Comparison of ENCODE assay signal across 1 cellular context in the genomic region with DNA sequence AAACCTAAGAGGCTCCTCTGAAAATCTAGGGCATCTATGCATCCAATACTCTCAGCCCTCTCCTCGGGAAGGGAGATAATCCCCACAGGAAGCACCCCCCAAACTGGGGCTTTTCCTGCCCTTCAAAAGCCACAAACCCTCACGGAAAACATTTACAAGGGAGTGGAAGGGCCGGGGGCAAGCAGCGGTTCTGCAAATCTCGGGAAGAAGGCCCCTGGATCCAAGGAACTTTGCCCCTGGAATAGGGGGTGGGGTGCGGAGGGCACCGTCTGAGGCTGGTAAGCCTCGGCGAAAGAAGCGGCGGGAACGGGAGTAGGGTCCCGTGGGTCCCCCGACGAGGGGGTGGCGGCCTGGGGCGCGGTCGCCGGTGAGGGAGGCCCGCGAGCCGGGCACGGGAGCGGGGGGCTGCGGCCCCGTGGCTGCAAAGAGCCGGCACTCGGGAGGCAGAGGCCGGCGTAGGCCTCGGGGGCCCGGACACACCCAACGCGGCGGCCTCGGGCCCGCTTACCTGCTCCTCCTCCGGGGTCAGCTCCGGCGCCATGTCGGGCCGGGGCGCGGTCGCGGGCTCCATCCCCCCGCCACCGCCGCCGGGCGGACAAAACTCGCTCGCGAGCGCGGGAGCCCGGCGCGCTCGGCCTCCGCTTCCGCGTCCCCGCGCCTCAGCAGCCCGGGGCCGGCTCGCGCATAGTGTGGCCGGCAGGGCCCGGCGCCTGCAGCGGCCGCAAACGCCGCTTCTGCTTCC.
TF ChIP-seq lines count a peak whose summit lies in the region.

No MANE protein-coding gene starts in this region.

TF ChIP-seq in WTC11, 78 proteins besides CTCF, POLR2A, EP300 and RAD21 (continued from another document and continues in another):
- TF ChIP-seq, protein P1, sequence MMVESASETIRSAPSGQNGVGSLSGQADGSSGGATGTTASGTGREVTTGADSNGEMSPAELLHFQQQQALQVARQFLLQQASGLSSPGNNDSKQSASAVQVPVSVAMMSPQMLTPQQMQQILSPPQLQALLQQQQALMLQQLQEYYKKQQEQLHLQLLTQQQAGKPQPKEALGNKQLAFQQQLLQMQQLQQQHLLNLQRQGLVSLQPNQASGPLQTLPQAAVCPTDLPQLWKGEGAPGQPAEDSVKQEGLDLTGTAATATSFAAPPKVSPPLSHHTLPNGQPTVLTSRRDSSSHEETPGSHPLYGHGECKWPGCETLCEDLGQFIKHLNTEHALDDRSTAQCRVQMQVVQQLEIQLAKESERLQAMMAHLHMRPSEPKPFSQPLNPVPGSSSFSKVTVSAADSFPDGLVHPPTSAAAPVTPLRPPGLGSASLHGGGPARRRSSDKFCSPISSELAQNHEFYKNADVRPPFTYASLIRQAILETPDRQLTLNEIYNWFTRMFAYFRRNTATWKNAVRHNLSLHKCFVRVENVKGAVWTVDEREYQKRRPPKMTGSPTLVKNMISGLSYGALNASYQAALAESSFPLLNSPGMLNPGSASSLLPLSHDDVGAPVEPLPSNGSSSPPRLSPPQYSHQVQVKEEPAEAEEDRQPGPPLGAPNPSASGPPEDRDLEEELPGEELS (CRISPR knock-in tag; IDR thresholded peaks at IDR 0.05): peak; percentile 61; the same call in 1 of the 2 replicates
- no peak for TF ChIP-seq NR3C1 (CRISPR knock-in tag; conservative IDR thresholded peaks at IDR 0.05; ENCODE audit: low read depth)
- TF ChIP-seq, protein P2, sequence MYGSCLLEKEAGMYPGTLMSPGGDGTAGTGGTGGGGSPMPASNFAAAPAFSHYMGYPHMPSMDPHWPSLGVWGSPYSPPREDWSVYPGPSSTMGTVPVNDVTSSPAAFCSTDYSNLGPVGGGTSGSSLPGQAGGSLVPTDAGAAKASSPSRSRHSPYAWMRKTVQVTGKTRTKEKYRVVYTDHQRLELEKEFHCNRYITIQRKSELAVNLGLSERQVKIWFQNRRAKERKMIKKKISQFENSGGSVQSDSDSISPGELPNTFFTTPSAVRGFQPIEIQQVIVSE (CRISPR knock-in tag; IDR thresholded peaks at IDR 0.05; ENCODE audit: borderline replicate concordance): no peak
- no peak for TF ChIP-seq IRF2 (CRISPR knock-in tag; IDR thresholded peaks at IDR 0.05; ENCODE audit: borderline replicate concordance, low read depth)
- TF ChIP-seq CREB1 (CRISPR knock-in tag; IDR thresholded peaks at IDR 0.05): no peak
- no peak for TF ChIP-seq RELA (CRISPR knock-in tag; IDR thresholded peaks at IDR 0.05; ENCODE audit: borderline replicate concordance)
- no peak for TF ChIP-seq CBFB (CRISPR knock-in tag; IDR thresholded peaks at IDR 0.05; ENCODE audit: low read depth)
- TF ChIP-seq ELF4 (CRISPR knock-in tag; IDR thresholded peaks at IDR 0.05; ENCODE audit: low read depth): no peak
- TF ChIP-seq GABPB1 (CRISPR knock-in tag; IDR thresholded peaks at IDR 0.05): no peak
- TF ChIP-seq, protein P3, sequence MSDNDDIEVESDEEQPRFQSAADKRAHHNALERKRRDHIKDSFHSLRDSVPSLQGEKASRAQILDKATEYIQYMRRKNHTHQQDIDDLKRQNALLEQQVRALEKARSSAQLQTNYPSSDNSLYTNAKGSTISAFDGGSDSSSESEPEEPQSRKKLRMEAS (CRISPR knock-in tag; IDR thresholded peaks at IDR 0.05): no peak
- no peak for TF ChIP-seq HMGA2 (CRISPR knock-in tag; IDR thresholded peaks at IDR 0.05)
- TF ChIP-seq FOXK1 (CRISPR knock-in tag; IDR thresholded peaks at IDR 0.05): 0 out of 2 replicates have a peak, but pooled peaks have one; percentile 18
- no peak for TF ChIP-seq ZBTB21 (CRISPR knock-in tag; IDR thresholded peaks at IDR 0.05; ENCODE audit: borderline replicate concordance)
- TF ChIP-seq, protein P4, sequence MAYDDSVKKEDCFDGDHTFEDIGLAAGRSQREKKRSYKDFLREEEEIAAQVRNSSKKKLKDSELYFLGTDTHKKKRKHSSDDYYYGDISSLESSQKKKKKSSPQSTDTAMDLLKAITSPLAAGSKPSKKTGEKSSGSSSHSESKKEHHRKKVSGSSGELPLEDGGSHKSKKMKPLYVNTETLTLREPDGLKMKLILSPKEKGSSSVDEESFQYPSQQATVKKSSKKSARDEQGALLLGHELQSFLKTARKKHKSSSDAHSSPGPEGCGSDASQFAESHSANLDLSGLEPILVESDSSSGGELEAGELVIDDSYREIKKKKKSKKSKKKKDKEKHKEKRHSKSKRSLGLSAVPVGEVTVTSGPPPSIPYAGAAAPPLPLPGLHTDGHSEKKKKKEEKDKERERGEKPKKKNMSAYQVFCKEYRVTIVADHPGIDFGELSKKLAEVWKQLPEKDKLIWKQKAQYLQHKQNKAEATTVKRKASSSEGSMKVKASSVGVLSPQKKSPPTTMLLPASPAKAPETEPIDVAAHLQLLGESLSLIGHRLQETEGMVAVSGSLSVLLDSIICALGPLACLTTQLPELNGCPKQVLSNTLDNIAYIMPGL (CRISPR knock-in tag; IDR thresholded peaks at IDR 0.05): peak; percentile 13
- TF ChIP-seq, protein P5, sequence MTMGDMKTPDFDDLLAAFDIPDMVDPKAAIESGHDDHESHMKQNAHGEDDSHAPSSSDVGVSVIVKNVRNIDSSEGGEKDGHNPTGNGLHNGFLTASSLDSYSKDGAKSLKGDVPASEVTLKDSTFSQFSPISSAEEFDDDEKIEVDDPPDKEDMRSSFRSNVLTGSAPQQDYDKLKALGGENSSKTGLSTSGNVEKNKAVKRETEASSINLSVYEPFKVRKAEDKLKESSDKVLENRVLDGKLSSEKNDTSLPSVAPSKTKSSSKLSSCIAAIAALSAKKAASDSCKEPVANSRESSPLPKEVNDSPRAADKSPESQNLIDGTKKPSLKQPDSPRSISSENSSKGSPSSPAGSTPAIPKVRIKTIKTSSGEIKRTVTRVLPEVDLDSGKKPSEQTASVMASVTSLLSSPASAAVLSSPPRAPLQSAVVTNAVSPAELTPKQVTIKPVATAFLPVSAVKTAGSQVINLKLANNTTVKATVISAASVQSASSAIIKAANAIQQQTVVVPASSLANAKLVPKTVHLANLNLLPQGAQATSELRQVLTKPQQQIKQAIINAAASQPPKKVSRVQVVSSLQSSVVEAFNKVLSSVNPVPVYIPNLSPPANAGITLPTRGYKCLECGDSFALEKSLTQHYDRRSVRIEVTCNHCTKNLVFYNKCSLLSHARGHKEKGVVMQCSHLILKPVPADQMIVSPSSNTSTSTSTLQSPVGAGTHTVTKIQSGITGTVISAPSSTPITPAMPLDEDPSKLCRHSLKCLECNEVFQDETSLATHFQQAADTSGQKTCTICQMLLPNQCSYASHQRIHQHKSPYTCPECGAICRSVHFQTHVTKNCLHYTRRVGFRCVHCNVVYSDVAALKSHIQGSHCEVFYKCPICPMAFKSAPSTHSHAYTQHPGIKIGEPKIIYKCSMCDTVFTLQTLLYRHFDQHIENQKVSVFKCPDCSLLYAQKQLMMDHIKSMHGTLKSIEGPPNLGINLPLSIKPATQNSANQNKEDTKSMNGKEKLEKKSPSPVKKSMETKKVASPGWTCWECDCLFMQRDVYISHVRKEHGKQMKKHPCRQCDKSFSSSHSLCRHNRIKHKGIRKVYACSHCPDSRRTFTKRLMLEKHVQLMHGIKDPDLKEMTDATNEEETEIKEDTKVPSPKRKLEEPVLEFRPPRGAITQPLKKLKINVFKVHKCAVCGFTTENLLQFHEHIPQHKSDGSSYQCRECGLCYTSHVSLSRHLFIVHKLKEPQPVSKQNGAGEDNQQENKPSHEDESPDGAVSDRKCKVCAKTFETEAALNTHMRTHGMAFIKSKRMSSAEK (CRISPR knock-in tag; IDR thresholded peaks at IDR 0.05; ENCODE audit: borderline replicate concordance): no peak
- TF ChIP-seq, protein P6, sequence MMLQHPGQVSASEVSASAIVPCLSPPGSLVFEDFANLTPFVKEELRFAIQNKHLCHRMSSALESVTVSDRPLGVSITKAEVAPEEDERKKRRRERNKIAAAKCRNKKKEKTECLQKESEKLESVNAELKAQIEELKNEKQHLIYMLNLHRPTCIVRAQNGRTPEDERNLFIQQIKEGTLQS (CRISPR knock-in tag; conservative IDR thresholded peaks at IDR 0.05): no peak
- no peak for TF ChIP-seq CREM (CRISPR knock-in tag; IDR thresholded peaks at IDR 0.05)
- TF ChIP-seq, protein P7, sequence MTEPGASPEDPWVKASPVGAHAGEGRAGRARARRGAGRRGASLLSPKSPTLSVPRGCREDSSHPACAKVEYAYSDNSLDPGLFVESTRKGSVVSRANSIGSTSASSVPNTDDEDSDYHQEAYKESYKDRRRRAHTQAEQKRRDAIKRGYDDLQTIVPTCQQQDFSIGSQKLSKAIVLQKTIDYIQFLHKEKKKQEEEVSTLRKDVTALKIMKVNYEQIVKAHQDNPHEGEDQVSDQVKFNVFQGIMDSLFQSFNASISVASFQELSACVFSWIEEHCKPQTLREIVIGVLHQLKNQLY (CRISPR knock-in tag; IDR thresholded peaks at IDR 0.05): no peak
- TF ChIP-seq ZNF232 (CRISPR knock-in tag; IDR thresholded peaks at IDR 0.05): no peak
- TF ChIP-seq, protein P8, sequence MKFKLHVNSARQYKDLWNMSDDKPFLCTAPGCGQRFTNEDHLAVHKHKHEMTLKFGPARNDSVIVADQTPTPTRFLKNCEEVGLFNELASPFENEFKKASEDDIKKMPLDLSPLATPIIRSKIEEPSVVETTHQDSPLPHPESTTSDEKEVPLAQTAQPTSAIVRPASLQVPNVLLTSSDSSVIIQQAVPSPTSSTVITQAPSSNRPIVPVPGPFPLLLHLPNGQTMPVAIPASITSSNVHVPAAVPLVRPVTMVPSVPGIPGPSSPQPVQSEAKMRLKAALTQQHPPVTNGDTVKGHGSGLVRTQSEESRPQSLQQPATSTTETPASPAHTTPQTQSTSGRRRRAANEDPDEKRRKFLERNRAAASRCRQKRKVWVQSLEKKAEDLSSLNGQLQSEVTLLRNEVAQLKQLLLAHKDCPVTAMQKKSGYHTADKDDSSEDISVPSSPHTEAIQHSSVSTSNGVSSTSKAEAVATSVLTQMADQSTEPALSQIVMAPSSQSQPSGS (CRISPR knock-in tag; IDR thresholded peaks at IDR 0.05; ENCODE audit: borderline replicate concordance, low read depth): no peak
- TF ChIP-seq TCF7 (CRISPR knock-in tag; IDR thresholded peaks at IDR 0.05; ENCODE audit: low read depth): 0 out of 2 replicates have a peak, but pooled peaks have one; percentile 29
- peak; percentile 56; the same call in 1 of the 2 replicates for TF ChIP-seq JUN (CRISPR knock-in tag; IDR thresholded peaks at IDR 0.05)
- TF ChIP-seq FOXP1 (CRISPR knock-in tag; IDR thresholded peaks at IDR 0.05; ENCODE audit: borderline replicate concordance): 0 out of 2 replicates have a peak, but pooled peaks have one; percentile 43
- TF ChIP-seq MYBL2 (CRISPR knock-in tag; IDR thresholded peaks at IDR 0.05): no peak
- TF ChIP-seq, protein P9, sequence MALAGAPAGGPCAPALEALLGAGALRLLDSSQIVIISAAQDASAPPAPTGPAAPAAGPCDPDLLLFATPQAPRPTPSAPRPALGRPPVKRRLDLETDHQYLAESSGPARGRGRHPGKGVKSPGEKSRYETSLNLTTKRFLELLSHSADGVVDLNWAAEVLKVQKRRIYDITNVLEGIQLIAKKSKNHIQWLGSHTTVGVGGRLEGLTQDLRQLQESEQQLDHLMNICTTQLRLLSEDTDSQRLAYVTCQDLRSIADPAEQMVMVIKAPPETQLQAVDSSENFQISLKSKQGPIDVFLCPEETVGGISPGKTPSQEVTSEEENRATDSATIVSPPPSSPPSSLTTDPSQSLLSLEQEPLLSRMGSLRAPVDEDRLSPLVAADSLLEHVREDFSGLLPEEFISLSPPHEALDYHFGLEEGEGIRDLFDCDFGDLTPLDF (CRISPR knock-in tag; IDR thresholded peaks at IDR 0.05): no peak
- TF ChIP-seq, protein P10, sequence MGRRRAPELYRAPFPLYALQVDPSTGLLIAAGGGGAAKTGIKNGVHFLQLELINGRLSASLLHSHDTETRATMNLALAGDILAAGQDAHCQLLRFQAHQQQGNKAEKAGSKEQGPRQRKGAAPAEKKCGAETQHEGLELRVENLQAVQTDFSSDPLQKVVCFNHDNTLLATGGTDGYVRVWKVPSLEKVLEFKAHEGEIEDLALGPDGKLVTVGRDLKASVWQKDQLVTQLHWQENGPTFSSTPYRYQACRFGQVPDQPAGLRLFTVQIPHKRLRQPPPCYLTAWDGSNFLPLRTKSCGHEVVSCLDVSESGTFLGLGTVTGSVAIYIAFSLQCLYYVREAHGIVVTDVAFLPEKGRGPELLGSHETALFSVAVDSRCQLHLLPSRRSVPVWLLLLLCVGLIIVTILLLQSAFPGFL (CRISPR knock-in tag; IDR thresholded peaks at IDR 0.05; ENCODE audit: borderline replicate concordance): no peak
- TF ChIP-seq SOX15 (CRISPR knock-in tag; IDR thresholded peaks at IDR 0.05): no peak
- no peak for TF ChIP-seq SP1 (CRISPR knock-in tag; conservative IDR thresholded peaks at IDR 0.05)
- TF ChIP-seq, protein P11, sequence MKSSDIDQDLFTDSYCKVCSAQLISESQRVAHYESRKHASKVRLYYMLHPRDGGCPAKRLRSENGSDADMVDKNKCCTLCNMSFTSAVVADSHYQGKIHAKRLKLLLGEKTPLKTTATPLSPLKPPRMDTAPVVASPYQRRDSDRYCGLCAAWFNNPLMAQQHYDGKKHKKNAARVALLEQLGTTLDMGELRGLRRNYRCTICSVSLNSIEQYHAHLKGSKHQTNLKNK (CRISPR knock-in tag; IDR thresholded peaks at IDR 0.05): no peak
- TF ChIP-seq OVOL2 (CRISPR knock-in tag; IDR thresholded peaks at IDR 0.05; ENCODE audit: borderline replicate concordance): no peak
- no peak for TF ChIP-seq NR1H2 (CRISPR knock-in tag; IDR thresholded peaks at IDR 0.05)
- TF ChIP-seq, protein P12, sequence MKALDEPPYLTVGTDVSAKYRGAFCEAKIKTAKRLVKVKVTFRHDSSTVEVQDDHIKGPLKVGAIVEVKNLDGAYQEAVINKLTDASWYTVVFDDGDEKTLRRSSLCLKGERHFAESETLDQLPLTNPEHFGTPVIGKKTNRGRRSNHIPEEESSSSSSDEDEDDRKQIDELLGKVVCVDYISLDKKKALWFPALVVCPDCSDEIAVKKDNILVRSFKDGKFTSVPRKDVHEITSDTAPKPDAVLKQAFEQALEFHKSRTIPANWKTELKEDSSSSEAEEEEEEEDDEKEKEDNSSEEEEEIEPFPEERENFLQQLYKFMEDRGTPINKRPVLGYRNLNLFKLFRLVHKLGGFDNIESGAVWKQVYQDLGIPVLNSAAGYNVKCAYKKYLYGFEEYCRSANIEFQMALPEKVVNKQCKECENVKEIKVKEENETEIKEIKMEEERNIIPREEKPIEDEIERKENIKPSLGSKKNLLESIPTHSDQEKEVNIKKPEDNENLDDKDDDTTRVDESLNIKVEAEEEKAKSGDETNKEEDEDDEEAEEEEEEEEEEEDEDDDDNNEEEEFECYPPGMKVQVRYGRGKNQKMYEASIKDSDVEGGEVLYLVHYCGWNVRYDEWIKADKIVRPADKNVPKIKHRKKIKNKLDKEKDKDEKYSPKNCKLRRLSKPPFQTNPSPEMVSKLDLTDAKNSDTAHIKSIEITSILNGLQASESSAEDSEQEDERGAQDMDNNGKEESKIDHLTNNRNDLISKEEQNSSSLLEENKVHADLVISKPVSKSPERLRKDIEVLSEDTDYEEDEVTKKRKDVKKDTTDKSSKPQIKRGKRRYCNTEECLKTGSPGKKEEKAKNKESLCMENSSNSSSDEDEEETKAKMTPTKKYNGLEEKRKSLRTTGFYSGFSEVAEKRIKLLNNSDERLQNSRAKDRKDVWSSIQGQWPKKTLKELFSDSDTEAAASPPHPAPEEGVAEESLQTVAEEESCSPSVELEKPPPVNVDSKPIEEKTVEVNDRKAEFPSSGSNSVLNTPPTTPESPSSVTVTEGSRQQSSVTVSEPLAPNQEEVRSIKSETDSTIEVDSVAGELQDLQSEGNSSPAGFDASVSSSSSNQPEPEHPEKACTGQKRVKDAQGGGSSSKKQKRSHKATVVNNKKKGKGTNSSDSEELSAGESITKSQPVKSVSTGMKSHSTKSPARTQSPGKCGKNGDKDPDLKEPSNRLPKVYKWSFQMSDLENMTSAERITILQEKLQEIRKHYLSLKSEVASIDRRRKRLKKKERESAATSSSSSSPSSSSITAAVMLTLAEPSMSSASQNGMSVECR (CRISPR knock-in tag; IDR thresholded peaks at IDR 0.05; ENCODE audit: borderline replicate concordance): 0 out of 2 replicates have a peak, but pooled peaks have one; percentile 33
- TF ChIP-seq NFE2L1 (CRISPR knock-in tag; IDR thresholded peaks at IDR 0.05): no peak
- no peak for TF ChIP-seq PRRX2 (CRISPR knock-in tag; IDR thresholded peaks at IDR 0.05)
